ENCODE assay signal across 10 cellular contexts in genomic region chr13:44523176-44524017, GRCh38. TPM values are rescaled to one million over a fixed set of nuclear protein-coding genes. Genes with fewer than 3 reads are reported as not detected.
A peak's percentile ranks its signal among the peaks of the same experiment; 100 is the strongest.
DNase-seq lines count a peak whose midpoint lies in the region; TF ChIP-seq lines count a peak whose summit lies in the region.
"Had no signal": no experiment of that assay in that cellular context is flagged by ENCODE, and none has a peak within 500 bp of the region (broad histone marks: within the 10 kb centered on the region; RNA-seq: fewer than 3 reads in every experiment).

No MANE protein-coding gene starts in this region.

- intact Hi-C loops in PC-9 (cut with micrococcal nuclease; ENCODE audit: unreplicated experiment) = loop anchor here (5.0 kb wide), 1 partner anchor 54 kb away; the partner anchor contains the start of gene TSC22D1

- H3K4me1 ChIP-seq in PC-9 (replicated peaks; ENCODE audit: insufficient read depth) = peaks cover 40% of the 10 kb centered on the region

- POLR2A ChIA-PET in PC-9 (lab: Charles Lee; ENCODE audit: unreplicated experiment) = interaction anchor here (0.6 kb wide), 3 partner anchors 23 to 253 kb away, joined by 5 to 9 read pairs (median 8); no protein-coding TSS in a partner anchor

- peak overlapping the region; percentile 42; the same call in 1 of the 2 replicates for H3K4me3 ChIP-seq in PC-9
- H3K4me3 ChIP-seq: BLaER1 had no signal

- H4K20me1 ChIP-seq in PC-9 (ENCODE audit: insufficient read depth) = no peaks in the 10 kb centered on the region
- H4K20me1 ChIP-seq: BLaER1 had no signal

- no TSS peak for BruUV-seq in PC-9 (replicated peaks; lab: Mats Ljungman, UMichigan)

- TF ChIP-seq CTCF in PC-9 (conservative IDR thresholded peaks at IDR 0.05) = no peak

- DNase-seq in NCI-H526 (lab: John Stamatoyannopoulos, UW) (peak; percentile 8 to 9), NCI-H526 treated with DMSO at 0.1 percent for 48 hours (lab: John Stamatoyannopoulos, UW) (no peak), PC-9 (peak; percentile 21 to 80), fibroblast of the conjunctiva (ENCODE audit: low read depth) (peak; percentile 14), stromal cell of bone marrow (ENCODE audit: low read depth) (peak; percentile 17), epidermal melanocyte (ENCODE audit: insufficient read length, low spot score) (no peak), NCI-H774 (lab: John Stamatoyannopoulos, UW) (no peak), NCI-H1417 treated with DMSO at 0.1 percent for 48 hours (lab: John Stamatoyannopoulos, UW) (no peak)
- DNase-seq: effector memory CD4-positive, alpha-beta T cell had no signal

- H2AFZ ChIP-seq in PC-9 = no peak overlapping the region

- CTCF ChIA-PET in PC-9 (lab: Charles Lee) = interaction anchor here (1.1 kb wide), 1 partner anchor 24 kb away, joined by 4 read pairs; no protein-coding TSS in a partner anchor

- H3K27ac ChIP-seq in PC-9 = peak overlapping the region; percentile 88
- H3K27ac ChIP-seq: BLaER1 had no signal

- H3K27me3 ChIP-seq in PC-9 (ENCODE audit: insufficient read depth, low read depth) = no peaks in the 10 kb centered on the region
- H3K27me3 ChIP-seq: BLaER1 had no signal

- peaks cover 14% of the 10 kb centered on the region; the same call in 1 of the 2 replicates for H3K36me3 ChIP-seq in PC-9 (ENCODE audit: low read depth)
- H3K36me3 ChIP-seq: BLaER1 had no signal

- H3K9me2 ChIP-seq in PC-9 (ENCODE audit: insufficient read depth) = no peaks in the 10 kb centered on the region

- H3F3A ChIP-seq in PC-9 (ENCODE audit: insufficient read depth, low read depth) = peaks cover 44% of the 10 kb centered on the region

- no peaks in the 10 kb centered on the region for H3K9me3 ChIP-seq in PC-9 (ENCODE audit: insufficient read depth, low read depth)
- H3K9me3 ChIP-seq: BLaER1 had no signal

- peaks cover 78% of the 10 kb centered on the region for H3K79me2 ChIP-seq in PC-9 (ENCODE audit: low read depth)

- peak overlapping the region; percentile 74 for H3K4me2 ChIP-seq in PC-9
- H3K4me2 ChIP-seq: BLaER1 had no signal

RNA-seq across cellular contexts. Expression of gene TSC22D1, which starts 52.7 kb away (rescaled TPM):
- total RNA-seq in PC-9 (2021) = 76.2 and 79.2 TPM in 2 replicates

Comparison
In these comparisons a context has a peak if more than half of its experiments do, and no peak if none do; other contexts are left out.
1. DNase-seq: peak in NCI-H526 (2 of 2), PC-9 (2 of 2), fibroblast of the conjunctiva (single experiment) and stromal cell of bone marrow (single experiment); none in NCI-H526 treated with DMSO at 0.1 percent for 48 hours (single experiment), epidermal melanocyte (single experiment), NCI-H774 (single experiment) and NCI-H1417 treated with DMSO at 0.1 percent for 48 hours (single experiment).